ENCODE assay signal across 15 cellular contexts in genomic region chr11:33045551-33046255, GRCh38. TPM values are rescaled to one million over a fixed set of nuclear protein-coding genes. Genes with fewer than 3 reads are reported as not detected.
A peak's percentile ranks its signal among the peaks of the same experiment; 100 is the strongest.
DNase-seq lines count a peak whose midpoint lies in the region; ATAC-seq and TF ChIP-seq lines count a peak whose summit lies in the region.
"Had no signal": no experiment of that assay in that cellular context is flagged by ENCODE, and none has a peak within 500 bp of the region (broad histone marks: within the 10 kb centered on the region; RNA-seq: fewer than 3 reads in every experiment).

No MANE protein-coding gene starts in this region.

- no peak for TF ChIP-seq CTCF in 22Rv1 (IDR thresholded peaks at IDR 0.05)
- TF ChIP-seq CTCF in HFF-Myc (IDR thresholded peaks at IDR 0.05; ENCODE audit: low read depth, low read length, missing control alignments), result no peak
- TF ChIP-seq CTCF in RWPE2 (IDR thresholded peaks at IDR 0.05; ENCODE audit: poor library complexity, severe bottlenecking), result no peak
- no peak for TF ChIP-seq CTCF in fibroblast of the aortic adventitia (IDR thresholded peaks at IDR 0.05; ENCODE audit: insufficient read depth, low read length)
- no peak for TF ChIP-seq CTCF in right atrium auricular region (IDR thresholded peaks at IDR 0.05)

- ATAC-seq in RWPE2 (ENCODE audit: low read depth), result peak; percentile 53
- ATAC-seq: stimulated activated naive CD8-positive, alpha-beta T cell treated with anti-CD3 and anti-CD28 coated beads, Interleukin-15, Interleukin-2, amounts not matched to agents 100 U/mL and 50 U/mL, for 24 hours had no signal

- H3K4me3 ChIP-seq in HFF-Myc (replicated peaks; ENCODE audit: low read depth, low read length) (no peak overlapping the region), RWPE2 (ENCODE audit: severe bottlenecking) (no peak overlapping the region), fibroblast of the aortic adventitia (ENCODE audit: low read depth, low read length) (no peak overlapping the region), right atrium auricular region (no peak overlapping the region)
- H3K4me3 ChIP-seq: uterus had no signal

- no peaks in the 10 kb centered on the region for H3K27me3 ChIP-seq in RWPE2 (ENCODE audit: insufficient read depth, poor library complexity, severe bottlenecking)
- H3K27me3 ChIP-seq in right atrium auricular region, result no peaks in the 10 kb centered on the region
- H3K27me3 ChIP-seq: neutrophil, uterus had no signal

- H3K9me3 ChIP-seq in RWPE2 (ENCODE audit: severe bottlenecking) (no peaks in the 10 kb centered on the region), right atrium auricular region (no peaks in the 10 kb centered on the region)
- H3K9me3 ChIP-seq: neutrophil, uterus had no signal

- peak overlapping the region; percentile 50 for H3K27ac ChIP-seq in 22Rv1
- peak overlapping the region; percentile 98 for H3K27ac ChIP-seq in RWPE2 (ENCODE audit: poor library complexity, severe bottlenecking)
- no peak overlapping the region for H3K27ac ChIP-seq in right atrium auricular region
- H3K27ac ChIP-seq: neutrophil, uterus, WERI-Rb-1 had no signal

- DNase-seq in HFF-Myc (ENCODE audit: extremely low read depth, low read depth) (peak; percentile 89), RWPE2 (ENCODE audit: low spot score) (peak; percentile 76), fibroblast of the aortic adventitia (ENCODE audit: low read depth) (peak; percentile 72), NCI-H2081 treated with DMSO at 0.1 percent for 48 hours (lab: John Stamatoyannopoulos, UW) (no peak), right atrium auricular region (ENCODE audit: low spot score) (no peak), mesenteric fat pad (ENCODE audit: low spot score) (no peak)
- DNase-seq in stimulated activated CD4-positive, alpha-beta T cell treated with anti-CD3 and anti-CD28 coated beads, Interleukin-12 subunit alpha, Interleukin-12 subunit beta, amount 100 ng/mL, for 4 hours, result no peak
- DNase-seq: activated effector memory CD4-positive, alpha-beta T cell treated with anti-CD3 and anti-CD28 coated beads, Interleukin-2, amount 50 U/mL, for 16 hours; GOT3; MM.1S; stimulated activated naive CD8-positive, alpha-beta T cell treated with anti-CD3 and anti-CD28 coated beads, Interleukin-15, Interleukin-2, amounts not matched to agents 100 U/mL and 50 U/mL, for 24 hours; uterus; WERI-Rb-1 had no signal

- H3K4me1 ChIP-seq in RWPE2 (ENCODE audit: insufficient read depth, poor library complexity, severe bottlenecking) (peaks cover 55% of the 10 kb centered on the region), right atrium auricular region (peaks cover 0 to 10% of the 10 kb centered on the region in 2 donors)
- H3K4me1 ChIP-seq: uterus had no signal

- H3K36me3 ChIP-seq in RWPE2 (ENCODE audit: low read depth), result peaks cover 36% of the 10 kb centered on the region
- H3K36me3 ChIP-seq in right atrium auricular region, result peaks cover 22% of the 10 kb centered on the region
- H3K36me3 ChIP-seq: uterus had no signal

RNA-seq across cellular contexts. Expression of gene TCP11L1, which starts 6.3 kb away (rescaled TPM):
- total RNA-seq in fibroblast of the aortic adventitia (ENCODE audit: low replicate concordance), result 25.4 and 44.4 TPM in 2 replicates
- 10 to 100 TPM; 11.9 to 15.3 TPM for total RNA-seq in right atrium auricular region
- 21.2 TPM for total RNA-seq in mesenteric fat pad

RNA-seq across cellular contexts. Expression of gene DEPDC7, which starts 30.0 kb away (rescaled TPM):
- total RNA-seq in fibroblast of the aortic adventitia (ENCODE audit: low replicate concordance) (3.5 and 9.9 TPM in 2 replicates), right atrium auricular region (under 1 TPM; 0.33 to 0.51 TPM), mesenteric fat pad (0.74 TPM)

Comparison
In these comparisons a context has a peak if more than half of its experiments do, and no peak if none do; other contexts are left out.
1. H3K27ac ChIP-seq: peak in 22Rv1 (single experiment) and RWPE2 (single experiment); none in right atrium auricular region (0 of 2).
2. DNase-seq: peak in HFF-Myc (single experiment), RWPE2 (single experiment) and fibroblast of the aortic adventitia (single experiment); none in stimulated activated CD4-positive, alpha-beta T cell treated with anti-CD3 and anti-CD28 coated beads, Interleukin-12 subunit alpha, Interleukin-12 subunit beta, amount 100 ng/mL, for 4 hours (single experiment), NCI-H2081 treated with DMSO at 0.1 percent for 48 hours (single experiment), right atrium auricular region (single experiment) and mesenteric fat pad (single experiment).